In the genomic region with DNA sequence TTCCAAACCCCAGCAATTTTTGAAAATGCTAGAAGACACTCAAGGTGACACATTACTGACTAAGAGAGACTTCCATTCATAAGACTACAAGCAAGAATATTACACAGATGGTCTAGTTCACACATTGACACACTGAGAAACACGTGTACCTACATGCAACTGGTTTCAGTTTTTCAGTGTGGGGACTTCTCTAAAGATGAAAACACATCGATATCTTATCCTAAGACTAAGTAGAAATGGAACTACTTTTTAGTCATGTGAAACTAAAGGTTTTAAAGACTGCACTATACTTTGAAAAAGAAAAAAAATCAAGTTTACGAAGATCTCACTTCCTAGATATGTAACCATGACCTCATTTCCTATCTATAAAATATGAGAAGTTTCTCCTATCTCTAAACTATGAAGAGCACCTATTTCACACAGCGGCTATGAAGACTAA, we compare ENCODE assay signal across 7 cellular contexts. TPM values are rescaled to one million over a fixed set of nuclear protein-coding genes. Genes with fewer than 3 reads are reported as not detected.
DNase-seq lines count a peak whose midpoint lies in the region; ATAC-seq, FAIRE-seq and TF ChIP-seq lines count a peak whose summit lies in the region.
"Not testable (repeated sequence)": the region's sequence is repeated elsewhere in the genome, so short reads cannot be mapped to it uniquely, and the experiment has no call there.

No MANE protein-coding gene starts in this region.

- H3K9ac ChIP-seq in GM12878 (ENCODE audit: control insufficient read depth, insufficient read depth, low read length): not testable (repeated sequence)

- H3K36me3 ChIP-seq in GM12878 (ENCODE audit: control insufficient read depth in 2 of 2, insufficient read depth in 2 of 2, low read length in 1 of 2): not testable (repeated sequence)

- not testable (repeated sequence) for H3K4me2 ChIP-seq in GM12878 (ENCODE audit: control insufficient read depth, insufficient read depth)

- H3K4me3 Mint-ChIP-seq in T-cell: not testable (repeated sequence)

- H3K9me3 Mint-ChIP-seq in T-cell: not testable (repeated sequence)

- not testable (repeated sequence) for TF ChIP-seq RAD21 in GM12878 (IDR thresholded peaks at IDR 0.05; ENCODE audit: insufficient read depth, low read depth, low read length)

- SMC1A ChIA-PET in GM12878 (lab: Charles Lee; ENCODE audit: uncharacterized antibody, unreplicated experiment): not testable (repeated sequence)

- DNase-seq in T-cell; GM12878 (ENCODE audit: low read depth, low spot score): not testable (repeated sequence)

- in situ Hi-C loops in GM12878 (cut with MboI): not testable (repeated sequence)

- CTCF ChIA-PET in T-cell (lab: Charles Lee); GM12878 (lab: Yijun Ruan, JAX): not testable (repeated sequence)

- not testable (repeated sequence) for H3K36me3 Mint-ChIP-seq in T-cell

- H3K79me2 ChIP-seq in GM12878 (ENCODE audit: control insufficient read depth, insufficient read depth, low read length): not testable (repeated sequence)

- TF ChIP-seq CTCF in GM12878 (IDR thresholded peaks at IDR 0.05 in 2 of 3, conservative IDR thresholded peaks at IDR 0.05 in 1 of 3; ENCODE audit: control insufficient read depth in 2 of 3, extremely low read depth in 1 of 3, insufficient read depth in 1 of 3, low read depth in 3 of 3, low read length in 3 of 3): not testable (repeated sequence)

- not testable (repeated sequence) for H3K4me3 ChIP-seq in GM12878

- not testable (repeated sequence) for H3K9me3 ChIP-seq in GM12878 (replicated peaks; ENCODE audit: control insufficient read depth, insufficient read depth, low read length)

- not testable (repeated sequence) for BruUV-seq in GM12878 (replicated peaks; lab: Mats Ljungman, UMichigan)

- not testable (repeated sequence) for H3K27me3 ChIP-seq in GM12878 (replicated peaks in 1 of 2; ENCODE audit: control insufficient read depth in 2 of 2, insufficient read depth in 2 of 2, low read length in 1 of 2)

- H3K27me3 Mint-ChIP-seq in T-cell: not testable (repeated sequence)

- peak; percentile 18 for FAIRE-seq in GM12878 (lab: Jason Lieb, UNC)

- intact Hi-C loops in GM12878 (cut with micrococcal nuclease; ENCODE audit: unreplicated experiment): not testable (repeated sequence)

- not testable (repeated sequence) for TF ChIP-seq POLR2A in GM18505 (IDR thresholded peaks at IDR 0.05; ENCODE audit: borderline replicate concordance, extremely low read depth, insufficient read depth, insufficient read length); GM12878 (IDR thresholded peaks at IDR 0.05; ENCODE audit: low read depth, low read length)

- WGBS in GM12878 (ENCODE audit: insufficient coverage, insufficient replicate concordance, low lambda C conversion rate, missing lambda C conversion rate): 86% methylated on average over 1 of the region's 4 CpGs

- H3K4me1 ChIP-seq in GM12878 (ENCODE audit: control insufficient read depth, insufficient read depth, low read length): not testable (repeated sequence)

- RAD21 ChIA-PET in GM12878 (lab: Charles Lee; ENCODE audit: unreplicated experiment): not testable (repeated sequence)

- ATAC-seq in GM18505 (IDR thresholded peaks at IDR 0.05; ENCODE audit: unreplicated experiment): peak; percentile 58
- ATAC-seq in GM19023 (IDR thresholded peaks at IDR 0.05; ENCODE audit: unreplicated experiment): peak; percentile 59
- peak; percentile 53 for ATAC-seq in GM21381 (IDR thresholded peaks at IDR 0.05; ENCODE audit: unreplicated experiment)
- ATAC-seq in GM21825 (IDR thresholded peaks at IDR 0.05; ENCODE audit: unreplicated experiment): peak; percentile 64
- peak; percentile 65 for ATAC-seq in HG03064 (IDR thresholded peaks at IDR 0.05; ENCODE audit: low read depth, unreplicated experiment)
- ATAC-seq in T-cell (replicated peaks in 1 of 4): peak; percentile 40 to 72 (median 47)
- peak; percentile 90 for ATAC-seq in GM12878

- not testable (repeated sequence) for H4K20me1 ChIP-seq in GM12878 (ENCODE audit: control insufficient read depth, insufficient read depth)

- H3K27ac ChIP-seq in GM12878 (ENCODE audit: control insufficient read depth, insufficient read depth): not testable (repeated sequence)

- not testable (repeated sequence) for TF ChIP-seq EP300 in GM12878 (IDR thresholded peaks at IDR 0.05; ENCODE audit: borderline replicate concordance in 1 of 2, control insufficient read depth in 1 of 2, low read depth in 2 of 2, low read length in 2 of 2)

- not testable (repeated sequence) for H3K4me1 Mint-ChIP-seq in T-cell

- H3K27ac Mint-ChIP-seq in T-cell: not testable (repeated sequence)

- H2AFZ ChIP-seq in GM12878 (ENCODE audit: control insufficient read depth, low read depth, low read length): not testable (repeated sequence)

- POLR2A ChIA-PET in T-cell (lab: Charles Lee); GM12878 (lab: Charles Lee): not testable (repeated sequence)

RNA-seq across cellular contexts. Expression of gene GOLGA8A, which starts 34.4 kb away (rescaled TPM):
- total RNA-seq in T-cell: 100 to 1,000 TPM; 202 to 257 (median 238) TPM
- 431 and 446 TPM in 2 replicates for total RNA-seq in GM12878 (2013; cell fraction: nucleolus; rRNA removed)
- total RNA-seq in GM12878 (2014; rRNA removed): 40.7 and 42.9 TPM in 2 replicates
- 55.4 and 56.0 TPM in 2 replicates for total RNA-seq in GM12878 (2014; rRNA removed; fragmentation: Illumina TruSeq; extraction: Trizol)
- total RNA-seq in GM12878 (2021): 67.0 and 80.5 TPM in 2 replicates
- polyA plus RNA-seq in GM12878 (2011; ENCODE audit: low read depth): 242 TPM
- polyA plus RNA-seq in GM12878 (2011; rRNA removed): 96.8 and 151 TPM in 2 replicates
- polyA plus RNA-seq in GM12878 (2011; cell fraction: cytosol; rRNA removed): 27.9 and 31.3 TPM in 2 replicates
- polyA plus RNA-seq in GM12878 (2011; cell fraction: nucleus; rRNA removed): 440 and 533 TPM in 2 replicates
- 252 and 271 TPM in 2 replicates for polyA plus RNA-seq in GM12878 (2012)
- 84.0 and 86.5 TPM in 2 replicates for polyA plus RNA-seq in GM12878 (2014; fragmentation: Illumina TruSeq; extraction: Trizol)
- 10 to 100 TPM; 14.5 to 21.8 TPM for polyA plus RNA-seq in GM12878 (2014; fragmentation: Nextera tagmentation; extraction: Ambion mirVana)
- polyA plus RNA-seq in GM12878 (2014; rRNA removed): 117 and 132 TPM in 2 replicates
- 10 to 100 TPM; 22.4 to 22.6 TPM for polyA plus RNA-seq in GM12878 (2016; fragmentation: Nextera tagmentation; extraction: Ambion mirVana)
- 10.4 and 13.5 TPM in 2 replicates for polyA minus RNA-seq in GM12878 (2011; rRNA and poly(A)+ RNA removed)
- 8.0 and 8.8 TPM in 2 replicates for polyA minus RNA-seq in GM12878 (2011; cell fraction: cytosol; rRNA and poly(A)+ RNA removed)
- 30.3 and 41.0 TPM in 2 replicates for polyA minus RNA-seq in GM12878 (2011; cell fraction: nucleus; rRNA and poly(A)+ RNA removed)

RNA-seq across cellular contexts. Expression of gene LPCAT4, which starts 36.2 kb away (rescaled TPM):
- total RNA-seq in T-cell (100 to 1,000 TPM in 1 of 5 donors, 10 to 100 TPM in 4; 60.8 to 115 (median 91.1) TPM), GM12878 (2014; rRNA removed) (16.8 and 18.6 TPM in 2 replicates), GM12878 (2014; rRNA removed; fragmentation: Illumina TruSeq; extraction: Trizol) (17.3 and 18.9 TPM in 2 replicates), GM12878 (2021) (46.2 and 51.1 TPM in 2 replicates)
- 57.6 and 73.7 TPM in 2 replicates for total RNA-seq in GM12878 (2013; cell fraction: nucleolus; rRNA removed)
- 23.5 TPM for polyA plus RNA-seq in GM12878 (2011; ENCODE audit: low read depth)
- polyA plus RNA-seq in GM12878 (2011; rRNA removed) (26.7 and 44.0 TPM in 2 replicates), GM12878 (2014; fragmentation: Illumina TruSeq; extraction: Trizol) (23.9 and 38.2 TPM in 2 replicates), GM12878 (2014; fragmentation: Nextera tagmentation; extraction: Ambion mirVana) (10 to 100 TPM; 14.4 to 17.2 TPM), GM12878 (2014; rRNA removed) (47.6 and 57.2 TPM in 2 replicates), GM12878 (2016; fragmentation: Nextera tagmentation; extraction: Ambion mirVana) (10 to 100 TPM; 32.4 to 33.5 TPM)
- 62.3 and 67.5 TPM in 2 replicates for polyA plus RNA-seq in GM12878 (2011; cell fraction: cytosol; rRNA removed)
- 231 and 303 TPM in 2 replicates for polyA plus RNA-seq in GM12878 (2011; cell fraction: nucleus; rRNA removed)
- 37.8 and 45.9 TPM in 2 replicates for polyA plus RNA-seq in GM12878 (2012)
- polyA minus RNA-seq in GM12878 (2011; rRNA and poly(A)+ RNA removed): 17.0 and 30.8 TPM in 2 replicates
- polyA minus RNA-seq in GM12878 (2011; cell fraction: cytosol; rRNA and poly(A)+ RNA removed): 13.1 and 14.0 TPM in 2 replicates
- 24.8 and 30.4 TPM in 2 replicates for polyA minus RNA-seq in GM12878 (2011; cell fraction: nucleus; rRNA and poly(A)+ RNA removed)
